ENCODE assay signal across 11 cellular contexts in the genomic region with DNA sequence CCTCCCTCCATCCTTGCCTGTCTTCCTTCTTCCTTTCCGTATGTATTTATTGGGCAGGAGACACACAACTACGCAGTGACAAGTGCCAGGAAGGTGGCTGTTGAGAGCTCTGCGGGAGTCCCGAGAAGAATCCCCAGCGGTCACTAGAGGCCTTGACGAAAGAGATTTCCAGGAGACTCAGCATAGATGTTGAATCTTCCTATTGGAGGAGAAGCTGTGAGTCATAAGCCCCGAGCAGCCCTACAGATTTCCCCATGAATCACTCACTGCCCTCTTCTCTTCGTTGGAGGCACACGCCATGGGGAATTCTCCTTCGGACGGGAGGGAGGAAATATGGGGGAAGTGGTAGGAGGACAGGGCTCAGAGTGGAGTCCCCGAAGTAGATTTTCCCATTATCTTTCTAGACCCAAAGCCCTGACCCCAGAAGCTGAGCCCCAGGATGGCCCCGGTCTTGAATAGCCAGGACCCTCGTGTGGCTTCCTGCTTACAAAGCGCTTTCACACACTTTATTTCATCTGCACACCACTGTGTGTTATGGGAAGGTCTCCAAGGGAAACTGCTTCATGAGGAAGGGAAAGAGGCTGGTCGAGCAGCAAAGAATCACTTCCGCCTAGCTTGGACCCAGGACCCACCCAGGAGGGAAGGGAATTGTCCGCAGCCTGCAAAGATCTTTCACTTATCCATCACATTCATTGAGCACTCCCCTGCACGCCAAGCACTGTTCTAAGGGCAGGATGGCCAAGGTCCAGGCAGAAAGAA. TPM values are rescaled to one million over a fixed set of nuclear protein-coding genes. Genes with fewer than 3 reads are reported as not detected.
DNase-seq lines count a peak whose midpoint lies in the region; ATAC-seq, FAIRE-seq and TF ChIP-seq lines count a peak whose summit lies in the region.
"Had no signal": no experiment of that assay in that cellular context is flagged by ENCODE, and none has a peak within 500 bp of the region (broad histone marks: within the 10 kb centered on the region; RNA-seq: fewer than 3 reads in every experiment).

No MANE protein-coding gene starts in this region.

- no TSS peak for BruUV-seq in A673 (replicated peaks; lab: Mats Ljungman, UMichigan)

- POLR2A ChIA-PET in A673 (lab: Charles Lee; ENCODE audit: low non-redundant PET), result no interaction called here
- POLR2A ChIA-PET in activated CD4-positive, alpha-beta T cell treated with anti-CD3 and anti-CD28 coated beads, Interleukin-2, amount 10 ng/mL, durations not matched to agents 7 days and 5 days (lab: Charles Lee), result no interaction called here

- no peak overlapping the region for H3K4me3 Mint-ChIP-seq in natural killer cell
- H3K4me3 Mint-ChIP-seq in activated CD4-positive, alpha-beta T cell treated with anti-CD3 and anti-CD28 coated beads, Interleukin-2, amount 10 ng/mL, durations not matched to agents 7 days and 5 days, result no peak overlapping the region
- H3K4me3 Mint-ChIP-seq: activated CD4-positive, alpha-beta memory T cell treated with anti-CD3 and anti-CD28 coated beads, Interleukin-2, amount 10 ng/mL, durations not matched to agents 7 days and 5 days; CD14-positive monocyte had no signal

- H3K4me1 ChIP-seq in A673 (ENCODE audit: insufficient read depth, low read length, poor library complexity, severe bottlenecking), result peaks cover 13% of the 10 kb centered on the region
- peaks cover 13% of the 10 kb centered on the region for H3K4me1 ChIP-seq in mesodermal cell (ENCODE audit: control insufficient read depth, insufficient read depth, low read length, poor library complexity, severe bottlenecking)
- peaks cover 0 to 6% of the 10 kb centered on the region in 2 donors for H3K4me1 ChIP-seq in small intestine (ENCODE audit: control insufficient read depth in 2 of 2, insufficient read depth in 1 of 2, low read depth in 1 of 2, low read length in 1 of 2)

- H3K27me3 ChIP-seq in A673 (replicated peaks; ENCODE audit: insufficient read depth, low read depth, low read length, poor library complexity), result no peaks in the 10 kb centered on the region
- H3K27me3 ChIP-seq in small intestine (ENCODE audit: control insufficient read depth in 2 of 2, insufficient read depth in 2 of 2, low read length in 2 of 2), result no peaks in the 10 kb centered on the region

- CTCF ChIA-PET in A673 (lab: Charles Lee), result no interaction called here
- CTCF ChIA-PET in activated CD4-positive, alpha-beta T cell treated with anti-CD3 and anti-CD28 coated beads, Interleukin-2, amount 10 ng/mL, durations not matched to agents 7 days and 5 days (lab: Charles Lee), result no interaction called here

- no peaks in the 10 kb centered on the region for H3K36me3 Mint-ChIP-seq in natural killer cell
- no peaks in the 10 kb centered on the region for H3K36me3 Mint-ChIP-seq in activated CD4-positive, alpha-beta T cell treated with anti-CD3 and anti-CD28 coated beads, Interleukin-2, amount 10 ng/mL, durations not matched to agents 7 days and 5 days (ENCODE audit: low read depth)
- H3K36me3 Mint-ChIP-seq: CD14-positive monocyte had no signal

- DNase-seq in A673 (ENCODE audit: low spot score) (peak; percentile 87), M059J (ENCODE audit: low read depth) (peak; percentile 99), dermis blood vessel endothelial cell (peak; percentile 97), natural killer cell (no peak), NCI-H510A treated with DMSO at 0.1 percent for 48 hours (lab: John Stamatoyannopoulos, UW) (no peak), small intestine (no peak)
- DNase-seq in activated CD4-positive, alpha-beta T cell treated with anti-CD3 and anti-CD28 coated beads, Interleukin-2, amount 10 ng/mL, durations not matched to agents 7 days and 5 days, result no peak
- DNase-seq: activated CD4-positive, alpha-beta memory T cell treated with anti-CD3 and anti-CD28 coated beads, Interleukin-2, amount 10 ng/mL, durations not matched to agents 7 days and 5 days; stimulated activated CD4-positive, alpha-beta T cell treated with anti-CD3 and anti-CD28 coated beads, Interleukin-2, amount 100 ng/mL, for 24 hours had no signal

- peaks cover 5% of the 10 kb centered on the region in 2 donors for H3K4me1 Mint-ChIP-seq in natural killer cell
- H3K4me1 Mint-ChIP-seq in activated CD4-positive, alpha-beta T cell treated with anti-CD3 and anti-CD28 coated beads, Interleukin-2, amount 10 ng/mL, durations not matched to agents 7 days and 5 days, result no peaks in the 10 kb centered on the region
- H3K4me1 Mint-ChIP-seq: activated CD4-positive, alpha-beta memory T cell treated with anti-CD3 and anti-CD28 coated beads, Interleukin-2, amount 10 ng/mL, durations not matched to agents 7 days and 5 days had no signal

- H3K27ac Mint-ChIP-seq in natural killer cell, result peak overlapping the region in 1 of 2 donors; percentile 21
- no peak overlapping the region for H3K27ac Mint-ChIP-seq in activated CD4-positive, alpha-beta T cell treated with anti-CD3 and anti-CD28 coated beads, Interleukin-2, amount 10 ng/mL, durations not matched to agents 7 days and 5 days
- H3K27ac Mint-ChIP-seq: activated CD4-positive, alpha-beta memory T cell treated with anti-CD3 and anti-CD28 coated beads, Interleukin-2, amount 10 ng/mL, durations not matched to agents 7 days and 5 days had no signal

- H3K27ac ChIP-seq in A673 (ENCODE audit: low read depth, low read length, poor library complexity, severe bottlenecking) (peak overlapping the region; percentile 60), mesodermal cell (ENCODE audit: low read depth, low read length, severe bottlenecking) (peak overlapping the region; percentile 74), small intestine (ENCODE audit: low read depth in 1 of 2, low read length in 1 of 2) (peak overlapping the region in 1 of 2 donors; percentile 73)

- H3K9me3 Mint-ChIP-seq in natural killer cell, result no peaks in the 10 kb centered on the region
- H3K9me3 Mint-ChIP-seq in activated CD4-positive, alpha-beta T cell treated with anti-CD3 and anti-CD28 coated beads, Interleukin-2, amount 10 ng/mL, durations not matched to agents 7 days and 5 days, result no peaks in the 10 kb centered on the region
- H3K9me3 Mint-ChIP-seq: activated CD4-positive, alpha-beta memory T cell treated with anti-CD3 and anti-CD28 coated beads, Interleukin-2, amount 10 ng/mL, durations not matched to agents 7 days and 5 days had no signal

- H3K4me3 ChIP-seq in A673 (ENCODE audit: low read depth, low read length, poor library complexity, severe bottlenecking) (no peak overlapping the region), mesodermal cell (ENCODE audit: extremely low read depth, insufficient read depth, low read length, poor library complexity, severe bottlenecking) (no peak overlapping the region), small intestine (ENCODE audit: low read depth in 1 of 2, low read length in 2 of 2) (no peak overlapping the region)

- peaks cover 10 to 20% of the 10 kb centered on the region in 2 donors for H3K27me3 Mint-ChIP-seq in natural killer cell (ENCODE audit: low read depth in 2 of 2)
- H3K27me3 Mint-ChIP-seq in activated CD4-positive, alpha-beta T cell treated with anti-CD3 and anti-CD28 coated beads, Interleukin-2, amount 10 ng/mL, durations not matched to agents 7 days and 5 days, result peaks cover 2% of the 10 kb centered on the region

- TF ChIP-seq CTCF in A673 (conservative IDR thresholded peaks at IDR 0.05; ENCODE audit: low read depth, low read length), result no peak
- no peak for TF ChIP-seq CTCF in natural killer cell (IDR thresholded peaks at IDR 0.05)

- H3K9me3 ChIP-seq in A673 (ENCODE audit: low read depth, low read length, poor library complexity, severe bottlenecking), result no peaks in the 10 kb centered on the region
- peaks cover 12% of the 10 kb centered on the region for H3K9me3 ChIP-seq in mesodermal cell (ENCODE audit: control insufficient read depth, low read length)
- no peaks in the 10 kb centered on the region for H3K9me3 ChIP-seq in small intestine (ENCODE audit: control insufficient read depth, low read depth)

- intact Hi-C loops in A673 (cut with micrococcal nuclease; ENCODE audit: unreplicated experiment) (no loop called here), natural killer cell (cut with micrococcal nuclease) (no loop called here)

- H3K36me3 ChIP-seq in A673 (ENCODE audit: insufficient read depth, low read length, poor library complexity, severe bottlenecking) (no peaks in the 10 kb centered on the region), mesodermal cell (ENCODE audit: control insufficient read depth, insufficient read depth, low read length) (no peaks in the 10 kb centered on the region), small intestine (ENCODE audit: control insufficient read depth in 2 of 2, insufficient read depth in 2 of 2, low read length in 2 of 2) (no peaks in the 10 kb centered on the region)

- 22 to 60% methylated on average over 2 to 6 of the region's 19 CpGs for WGBS in mesodermal cell (ENCODE audit: insufficient coverage in 2 of 2), 2 experiments
- 61 to 76% (median 72%) methylated on average over 19 of the region's 19 CpGs for WGBS in small intestine, 3 donors

- ATAC-seq in natural killer cell, result no peak

- no peak for FAIRE-seq in small intestine (lab: Jason Lieb, UNC)

RNA-seq across cellular contexts. Expression of gene DUSP1, which starts 12.7 kb away (rescaled TPM):
- 11.3 and 13.1 TPM in 2 replicates for total RNA-seq in A673 (2021)
- total RNA-seq in M059J (2014; rRNA removed; shearing (Covaris generic)), result 80.5 and 91.9 TPM in 2 replicates
- 105 and 303 TPM in 2 replicates for total RNA-seq in dermis blood vessel endothelial cell
- 46.7 TPM for polyA plus RNA-seq in mesodermal cell (2013, experiment 1 of 2)
- 41.2 TPM for polyA plus RNA-seq in mesodermal cell (2013, experiment 2 of 2)
- total RNA-seq in natural killer cell, result 1,000 to 10,000 TPM; 1,579 to 2,725 (median 2,168) TPM
- 10 to 100 TPM; 11.3 to 14.9 TPM for total RNA-seq in activated CD4-positive, alpha-beta T cell treated with anti-CD3 and anti-CD28 coated beads, Interleukin-2, amount 10 ng/mL, durations not matched to agents 7 days and 5 days
- polyA plus RNA-seq in small intestine, result 100 to 1,000 TPM in 1 of 3 donors, 10 to 100 TPM in 2; 64.4 to 216 (median 65.4) TPM

Comparison
In these comparisons a context has a peak if more than half of its experiments do, and no peak if none do; other contexts are left out.
1. DNase-seq: peak in A673 (single experiment), M059J (single experiment) and dermis blood vessel endothelial cell (single experiment); none in natural killer cell (single experiment), activated CD4-positive, alpha-beta T cell treated with anti-CD3 and anti-CD28 coated beads, Interleukin-2, amount 10 ng/mL, durations not matched to agents 7 days and 5 days (single experiment), NCI-H510A treated with DMSO at 0.1 percent for 48 hours (single experiment) and small intestine (single experiment).